Comparison of ENCODE assay signal across 8 cellular contexts in the genomic region with DNA sequence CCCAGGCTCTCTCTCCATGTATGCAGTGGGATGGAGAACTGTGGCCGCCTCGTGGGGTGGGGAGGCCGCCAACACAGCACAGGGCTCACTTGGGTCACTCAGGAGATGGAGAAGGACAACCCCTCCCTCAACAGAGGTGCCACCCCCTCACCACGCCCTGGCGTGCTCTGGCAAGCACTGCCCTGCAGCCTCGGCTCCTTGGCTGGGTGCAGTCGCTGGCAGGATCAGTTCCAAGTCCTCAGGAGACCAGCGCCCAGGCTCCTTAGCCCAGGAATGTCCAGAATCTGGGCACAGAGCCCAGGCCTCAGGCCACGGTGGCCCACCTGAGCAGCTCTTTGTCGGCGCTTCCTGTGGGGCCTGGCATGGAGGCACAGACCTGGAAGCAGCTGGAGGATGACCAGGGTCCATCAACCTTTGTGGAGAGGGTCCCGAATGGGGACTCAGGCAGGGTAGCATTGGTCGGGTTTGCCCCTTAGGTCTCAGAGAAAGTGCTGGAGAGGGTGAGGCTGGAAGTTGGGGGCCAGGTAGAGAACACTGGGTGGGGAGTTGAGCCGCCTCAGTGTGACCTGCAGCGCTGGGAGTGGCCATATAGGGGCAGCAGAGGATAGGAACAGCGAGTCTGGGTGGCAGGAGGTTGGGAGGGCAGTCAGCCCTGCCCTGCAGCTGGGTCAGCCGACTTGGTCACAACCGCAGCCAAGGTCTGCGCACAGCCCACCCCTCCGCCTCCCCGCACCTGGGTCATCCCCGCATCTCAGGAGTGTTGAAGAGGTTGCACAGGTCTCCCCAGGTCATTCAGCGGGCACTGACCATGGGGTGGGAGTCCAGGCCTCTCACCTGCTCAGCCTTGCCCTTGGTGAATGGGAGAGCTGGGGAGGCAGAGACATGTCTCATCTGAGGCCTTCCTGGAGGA. TPM values are rescaled to one million over a fixed set of nuclear protein-coding genes. Genes with fewer than 3 reads are reported as not detected.
DNase-seq lines count a peak whose midpoint lies in the region; ATAC-seq, FAIRE-seq and TF ChIP-seq lines count a peak whose summit lies in the region.

No MANE protein-coding gene starts in this region.

- H4K5ac ChIP-seq in H9 (ENCODE audit: insufficient read length, low read depth, low read length) = no peak overlapping the region

- H3K27ac Mint-ChIP-seq in H9 = peak overlapping the region in 2 of 3 experiments; percentile 49 to 82; a peak in 2 of 7 replicates

- H4K20me1 ChIP-seq in BLaER1 treated with 17β-estradiol and CSF1 and Interleukin-3, amounts not matched to agents 10 nM and 100 nM = no peaks in the 10 kb centered on the region
- H4K20me1 ChIP-seq in H9 (ENCODE audit: control insufficient read depth, insufficient read depth, insufficient read length) (no peaks in the 10 kb centered on the region), hepatocyte (ENCODE audit: insufficient read depth, poor library complexity, severe bottlenecking) (no peaks in the 10 kb centered on the region)

- no peak overlapping the region for H2BK12ac ChIP-seq in H9 (ENCODE audit: insufficient read length, low read depth, low read length)

- no peaks in the 10 kb centered on the region for H3K27me3 ChIP-seq in BLaER1 treated with 17β-estradiol and CSF1 and Interleukin-3, amounts not matched to agents 10 nM and 100 nM
- H3K27me3 ChIP-seq in H9 (ENCODE audit: insufficient read depth, low read length) (no peaks in the 10 kb centered on the region), ascending aorta (no peaks in the 10 kb centered on the region), hepatocyte (no peaks in the 10 kb centered on the region)

- no peaks in the 10 kb centered on the region for H3K9me2 ChIP-seq in hepatocyte (replicated peaks; ENCODE audit: insufficient read depth)

- no peaks in the 10 kb centered on the region for H3K27me3 Mint-ChIP-seq in H9 (ENCODE audit: low read depth)

- no peak overlapping the region for H2BK15ac ChIP-seq in H9 (ENCODE audit: low read depth, low read length)

- H2AFZ ChIP-seq in H9 (ENCODE audit: low read length) (no peak overlapping the region), hepatocyte (no peak overlapping the region)

- H2BK5ac ChIP-seq in H9 (ENCODE audit: insufficient read length, low read length) = no peak overlapping the region

- no peak overlapping the region for H3K23ac ChIP-seq in H9 (ENCODE audit: insufficient read length, low read depth, low read length)

- no peak overlapping the region for H3K4ac ChIP-seq in H9 (ENCODE audit: low read depth, low read length)

- peaks cover 0 to 3% of the 10 kb centered on the region in 2 experiments; a peak in 1 of 5 replicates for H3K9me3 Mint-ChIP-seq in H9

- H3K27ac ChIP-seq in BLaER1 treated with 17β-estradiol and CSF1 and Interleukin-3, amounts not matched to agents 10 nM and 100 nM = peak overlapping the region in 4 of 11 experiments; percentile 50 to 67 (median 57); a peak in 5 of 22 replicates
- H3K27ac ChIP-seq in H9 (ENCODE audit: insufficient read length, low read depth, low read length) (no peak overlapping the region), ascending aorta (peak overlapping the region in 1 of 2 donors; percentile 8), hepatocyte (no peak overlapping the region)

- no peak overlapping the region for H3K4me3 Mint-ChIP-seq in H9

- no peak overlapping the region for H2BK120ac ChIP-seq in H9 (ENCODE audit: low read depth, low read length, poor library complexity, severe bottlenecking)

- H3K4me3 ChIP-seq in BLaER1 treated with 17β-estradiol and CSF1 and Interleukin-3, amounts not matched to agents 10 nM and 100 nM = no peak overlapping the region
- H3K4me3 ChIP-seq in ascending aorta (no peak overlapping the region), hepatocyte (no peak overlapping the region)

- TF ChIP-seq CTCF in H9 (conservative IDR thresholded peaks at IDR 0.05) = peak; percentile 92
- TF ChIP-seq CTCF in ascending aorta (IDR thresholded peaks at IDR 0.05) = peak; percentile 92 to 98 (median 94)
- TF ChIP-seq CTCF in hepatocyte (IDR thresholded peaks at IDR 0.05; ENCODE audit: poor library complexity) = peak; percentile 80

- no peak overlapping the region for H2BK20ac ChIP-seq in H9 (ENCODE audit: low read depth, low read length, poor library complexity, severe bottlenecking)

- H3K79me1 ChIP-seq in H9 (ENCODE audit: insufficient read depth, low read depth, low read length, poor library complexity, severe bottlenecking) = no peaks in the 10 kb centered on the region

- peaks cover 0 to 6% (median 0%) of the 10 kb centered on the region in 11 experiments; a peak in 1 of 22 replicates for H3K9me3 ChIP-seq in BLaER1 treated with 17β-estradiol and CSF1 and Interleukin-3, amounts not matched to agents 10 nM and 100 nM (replicated peaks in 1 of 11)
- no peaks in the 10 kb centered on the region for H3K9me3 ChIP-seq in H9 (ENCODE audit: control insufficient read depth, low read depth, low read length)
- no peaks in the 10 kb centered on the region for H3K9me3 ChIP-seq in ascending aorta
- H3K9me3 ChIP-seq in hepatocyte (ENCODE audit: low read depth) = no peaks in the 10 kb centered on the region

- no CpG with 5 or more reads among the region's 23 CpGs for WGBS in H9 (ENCODE audit: extremely low coverage, insufficient read length, low lambda C conversion rate)
- 61% methylated on average over 22 of the region's 23 CpGs for WGBS in hepatocyte (ENCODE audit: low lambda C conversion rate, missing lambda C conversion rate)

- no peak overlapping the region for H3K14ac ChIP-seq in H9 (ENCODE audit: insufficient read depth, low read length)

- no peaks in the 10 kb centered on the region for H3K36me3 Mint-ChIP-seq in H9 (ENCODE audit: insufficient read depth in 1 of 3, low read depth in 3 of 3)

- peaks cover 4 to 13% of the 10 kb centered on the region in 2 experiments; a peak in 3 of 4 replicates for H3K4me1 Mint-ChIP-seq in H9

- H3K56ac ChIP-seq in H9 (ENCODE audit: insufficient read length, low read depth, low read length) = no peak overlapping the region

- H3K9ac ChIP-seq in BLaER1 treated with 17β-estradiol and CSF1 and Interleukin-3, amounts not matched to agents 10 nM and 100 nM = peak overlapping the region in 4 of 11 experiments; percentile 8 to 32 (median 16); a peak in 4 of 22 replicates
- H3K9ac ChIP-seq in H9 (ENCODE audit: extremely low read depth, insufficient read length, low read length) = no peak overlapping the region

- H3K4me1 ChIP-seq in BLaER1 treated with 17β-estradiol and CSF1 and Interleukin-3, amounts not matched to agents 10 nM and 100 nM = peaks cover 13 to 37% (median 31%) of the 10 kb centered on the region in 10 experiments; a peak in 19 of 20 replicates
- no peaks in the 10 kb centered on the region for H3K4me1 ChIP-seq in H9 (ENCODE audit: insufficient read depth, low read length)
- peaks cover 4 to 10% of the 10 kb centered on the region in 2 donors for H3K4me1 ChIP-seq in ascending aorta
- H3K4me1 ChIP-seq in hepatocyte (ENCODE audit: insufficient read depth) = no peaks in the 10 kb centered on the region

- no peak overlapping the region for H4K8ac ChIP-seq in H9 (replicated peaks; ENCODE audit: insufficient read length, low read depth, low read length)

- intact Hi-C loops in ascending aorta (cut with DNase I) = loop anchor here (1.0 to 2.0 kb wide), 2 partner anchors 17 to 58 kb away; no protein-coding TSS in a partner anchor
- intact Hi-C loops in sciatic nerve (cut with DNase I) = loop anchor here (5.0 kb wide), 1 partner anchor 58 kb away; the partner anchor contains the start of gene GGT5

- no peak overlapping the region for H2AK5ac ChIP-seq in H9 (ENCODE audit: insufficient read length, low read length)

- H3K79me2 ChIP-seq in H9 (ENCODE audit: insufficient read depth, low read length) = no peaks in the 10 kb centered on the region
- H3K79me2 ChIP-seq in hepatocyte = no peaks in the 10 kb centered on the region

- no peak overlapping the region for H3K18ac ChIP-seq in H9 (ENCODE audit: insufficient read length, low read depth, low read length)

- H3K23me2 ChIP-seq in H9 (ENCODE audit: insufficient read length, low read depth, low read length, poor library complexity, severe bottlenecking) = no peaks in the 10 kb centered on the region

- no peaks in the 10 kb centered on the region for H3K36me3 ChIP-seq in BLaER1 treated with 17β-estradiol and CSF1 and Interleukin-3, amounts not matched to agents 10 nM and 100 nM
- peaks cover 9 to 40% of the 10 kb centered on the region in 2 donors for H3K36me3 ChIP-seq in ascending aorta
- H3K36me3 ChIP-seq in hepatocyte (replicated peaks; ENCODE audit: insufficient read depth, low read depth) = no peaks in the 10 kb centered on the region

- ATAC-seq in sciatic nerve (peak; percentile 91), HG03460 (IDR thresholded peaks at IDR 0.05; ENCODE audit: unreplicated experiment) (no peak), GM18498 (IDR thresholded peaks at IDR 0.05; ENCODE audit: unreplicated experiment) (no peak)

- no peak overlapping the region for H4K91ac ChIP-seq in H9 (ENCODE audit: insufficient read length, low read depth, low read length)

- DNase-seq in H9 (peak; percentile 86), RCC 7860 (ENCODE audit: low spot score) (peak; percentile 45), ascending aorta (ENCODE audit: low spot score in 2 of 2) (no peak), hepatocyte (ENCODE audit: low spot score) (peak; percentile 80), sciatic nerve (ENCODE audit: low spot score) (peak; percentile 87)

- H3K4me2 ChIP-seq in BLaER1 treated with 17β-estradiol and CSF1 and Interleukin-3, amounts not matched to agents 10 nM and 100 nM = peak overlapping the region; percentile 1 to 79 (median 68); a peak in 16 of 22 replicates
- no peak overlapping the region for H3K4me2 ChIP-seq in H9 (ENCODE audit: insufficient read depth, insufficient read length, low read length)
- H3K4me2 ChIP-seq in hepatocyte = no peak overlapping the region

- no peak overlapping the region for H3T11ph ChIP-seq in H9 (ENCODE audit: low read length)

- FAIRE-seq in RCC 7860 (lab: Jason Lieb, UNC) = no peak

RNA-seq across cellular contexts. Expression of gene SUSD2, which starts 8.2 kb away (rescaled TPM):
- total RNA-seq in H9 (2021) = 3.8 and 4.2 TPM in 2 replicates
- total RNA-seq in ascending aorta = 51.0 TPM
- total RNA-seq in hepatocyte = 6.1 and 9.7 TPM in 2 replicates
- 6.9 and 10.8 TPM in 2 replicates for polyA plus RNA-seq in hepatocyte
- 4.1 TPM for total RNA-seq in sciatic nerve

RNA-seq across cellular contexts. Expression of gene GGT5, which starts 55.4 kb away (rescaled TPM):
- 0.20 TPM in 2 replicates for total RNA-seq in H9 (2021)
- 238 TPM for total RNA-seq in ascending aorta
- 5.8 and 9.8 TPM in 2 replicates for total RNA-seq in hepatocyte
- 47.4 and 56.5 TPM in 2 replicates for polyA plus RNA-seq in hepatocyte
- 38.2 TPM for total RNA-seq in sciatic nerve

Comparison
In these comparisons a context has a peak if more than half of its experiments do, and no peak if none do; other contexts are left out.
1. H3K4me2 ChIP-seq: peak in BLaER1 treated with 17β-estradiol and CSF1 and Interleukin-3, amounts not matched to agents 10 nM and 100 nM (11 of 11); none in H9 (single experiment) and hepatocyte (single experiment).
2. DNase-seq: peak in H9 (single experiment), RCC 7860 (single experiment), hepatocyte (single experiment) and sciatic nerve (single experiment); none in ascending aorta (0 of 2).
3. Peak in every context shown above with its lines, with median percentiles within 50 percentile points of each other: CTCF ChIP-seq.